8 cellular contexts compared by ENCODE assay signal in genomic region chr1:27321813-27322568, GRCh38. TPM values are rescaled to one million over a fixed set of nuclear protein-coding genes. Genes with fewer than 3 reads are reported as not detected.
A peak's percentile ranks its signal among the peaks of the same experiment; 100 is the strongest.
DNase-seq lines count a peak whose midpoint lies in the region; ATAC-seq, FAIRE-seq and TF ChIP-seq lines count a peak whose summit lies in the region.

TSS of gene TMEM222 (plus strand) at chr1:27322163. CDS start at chr1:27322198, 35 bp downstream.

- 1% methylated on average over 59 of the region's 67 CpGs; no CpG with 5 or more reads in 1 of the 2 experiments for WGBS in H1 (ENCODE audit: extremely low coverage in 1 of 2, insufficient coverage in 1 of 2, insufficient read length in 1 of 2, insufficient replicate concordance in 2 of 2, low coverage in 1 of 2, low lambda C conversion rate in 2 of 2, missing lambda C conversion rate in 1 of 2), 2 experiments
- WGBS in mesenchymal stem cell = under 1% methylated on average over 67 of the region's 67 CpGs

- POLR2A ChIA-PET in H1 (lab: Charles Lee; ENCODE audit: partially characterized antibody) = interaction anchor here (0.6 to 2.1 kb wide), 13 partner anchors 7 to 303 kb away, joined by 3 to 13 read pairs (median 5); partner anchors contain the start of gene SYTL1

- H3K4ac ChIP-seq in H1 (replicated peaks; ENCODE audit: insufficient read length, low read depth, low read length) (peak within 1 kb of the TSS; percentile 24), mesenchymal stem cell (ENCODE audit: low read depth in 1 of 2, low read length in 2 of 2) (peak within 1 kb of the TSS; percentile 89 to 92)

- CTCF ChIA-PET in Calu3 (lab: Charles Lee) = no interaction called here
- CTCF ChIA-PET in activated CD8-positive, alpha-beta memory T cell treated with anti-CD3 and anti-CD28 coated beads, Interleukin-2, amount 10 ng/mL, durations not matched to agents 7 days and 5 days (lab: Charles Lee) = interaction anchor here (0.7 to 3.5 kb wide), 10 partner anchors 12 to 341 kb away, joined by 3 to 33 read pairs (median 4); partner anchors contain the start of genes GPR3 and SYTL1
- CTCF ChIA-PET in H1 (lab: Charles Lee; ENCODE audit: partially characterized antibody) = interaction anchor here (0.9 to 7.0 kb wide), 9 partner anchors 11 to 284 kb away, joined by 3 to 102 read pairs (median 9); partner anchors contain the start of gene CD164L2

- intact Hi-C loops in Calu3 (cut with micrococcal nuclease; ENCODE audit: unreplicated experiment) = no loop called here

- no peak within 1 kb of the TSS for H2BK20ac ChIP-seq in H1 (ENCODE audit: low read length)

- H4K91ac ChIP-seq in H1 (replicated peaks; ENCODE audit: insufficient read length, low read length) (peak within 1 kb of the TSS; percentile 5), mesenchymal stem cell (ENCODE audit: low read length) (peak within 1 kb of the TSS; percentile 85)

- peak; percentile 69 to 87 for TF ChIP-seq POLR2A in H1 (IDR thresholded peaks at IDR 0.05; ENCODE audit: control extremely low read depth in 1 of 2, low read depth in 2 of 2, low read length in 2 of 2)

- H4K8ac ChIP-seq in H1 (ENCODE audit: extremely low read depth, insufficient read depth, low read length) = peak within 1 kb of the TSS; percentile 98
- peak within 1 kb of the TSS; percentile 94 for H4K8ac ChIP-seq in mesenchymal stem cell (ENCODE audit: low read length)

- peak within 1 kb of the TSS; percentile 54 for H4K5ac ChIP-seq in H1 (ENCODE audit: insufficient read length, low read depth, low read length)

- peaks cover 22% of the 10 kb centered on the region for H3K36me3 Mint-ChIP-seq in Calu3 (ENCODE audit: insufficient read depth, unreplicated experiment)
- H3K36me3 Mint-ChIP-seq in activated CD8-positive, alpha-beta memory T cell treated with anti-CD3 and anti-CD28 coated beads, Interleukin-2, amount 10 ng/mL, durations not matched to agents 7 days and 5 days = peaks cover 25% of the 10 kb centered on the region

- peak within 1 kb of the TSS; percentile 94 for H3K9ac ChIP-seq in HUES48 (ENCODE audit: low read depth, low read length)
- peak within 1 kb of the TSS; percentile 96 for H3K9ac ChIP-seq in NT2/D1 (ENCODE audit: insufficient read length, low read depth)
- peak within 1 kb of the TSS; percentile 91 to 96 (median 94) for H3K9ac ChIP-seq in H1 (replicated peaks in 1 of 4; ENCODE audit: extremely low read depth in 1 of 4, low read depth in 3 of 4, low read length in 3 of 4)
- H3K9ac ChIP-seq in mesenchymal stem cell (ENCODE audit: low read length) = peak within 1 kb of the TSS; percentile 100

- TF ChIP-seq CTCF in Calu3 (IDR thresholded peaks at IDR 0.05; ENCODE audit: unreplicated experiment) (no peak), H1 (IDR thresholded peaks at IDR 0.05; ENCODE audit: control extremely low read depth in 1 of 3, insufficient read depth in 1 of 3, low read depth in 1 of 3, low read length in 3 of 3) (peak in 2 of 3 experiments; percentile 1 to 14; a peak in 2 of 4 replicates)

- H3K9me3 ChIP-seq in HUES48 (ENCODE audit: control insufficient read depth, insufficient read depth, low read length) (no peaks in the 10 kb centered on the region), NT2/D1 (ENCODE audit: insufficient read depth, low read length) (no peaks in the 10 kb centered on the region), H1 (ENCODE audit: insufficient read depth in 2 of 2, low read depth in 1 of 2, low read length in 1 of 2) (no peaks in the 10 kb centered on the region), mesenchymal stem cell (ENCODE audit: control insufficient read depth, low read length) (no peaks in the 10 kb centered on the region)

- H2AK5ac ChIP-seq in H1 (ENCODE audit: low read depth, low read length) (no peak within 1 kb of the TSS), mesenchymal stem cell (ENCODE audit: low read length, severe bottlenecking) (no peak within 1 kb of the TSS)

- ATAC-seq in GM21423 (IDR thresholded peaks at IDR 0.05; ENCODE audit: unreplicated experiment) = peak; percentile 94
- ATAC-seq in activated CD8-positive, alpha-beta memory T cell treated with anti-CD3 and anti-CD28 coated beads, Interleukin-2, amount 10 ng/mL, durations not matched to agents 7 days and 5 days = peak; percentile 98

- DNase-seq in Calu3 (peak; percentile 95), NT2/D1 (ENCODE audit: low read depth, low spot score) (peak; percentile 98), H1 (ENCODE audit: low read depth in 1 of 2, low spot score in 2 of 2) (peak; percentile 88 to 99), mesenchymal stem cell (peak; percentile 98)
- DNase-seq in activated CD8-positive, alpha-beta memory T cell treated with anti-CD3 and anti-CD28 coated beads, Interleukin-2, amount 10 ng/mL, durations not matched to agents 7 days and 5 days = peak; percentile 98
- peak; percentile 96 for DNase-seq in stimulated activated CD8-positive, alpha-beta memory T cell treated with anti-CD3 and anti-CD28 coated beads, Interleukin-12 subunit alpha, Interleukin-12 subunit beta, amount 100 ng/mL, for 24 hours (ENCODE audit: extremely low read depth)

- no peak within 1 kb of the TSS for H3K14ac ChIP-seq in H1 (ENCODE audit: insufficient read length)
- H3K14ac ChIP-seq in mesenchymal stem cell (ENCODE audit: low read length in 2 of 2) = peak within 1 kb of the TSS in 1 of 2 experiments; percentile 98

- H2BK5ac ChIP-seq in H1 (ENCODE audit: low read depth, low read length) (peak within 1 kb of the TSS; percentile 98), mesenchymal stem cell (ENCODE audit: low read depth, low read length, poor library complexity, severe bottlenecking) (peak within 1 kb of the TSS; percentile 5)

- peak within 1 kb of the TSS; percentile 71 for H3K56ac ChIP-seq in H1 (replicated peaks; ENCODE audit: insufficient read length, low read depth, low read length)

- H3K23ac ChIP-seq in H1 (ENCODE audit: insufficient read length) = no peak within 1 kb of the TSS
- H3K23ac ChIP-seq in mesenchymal stem cell (ENCODE audit: low read length in 2 of 2) = peak within 1 kb of the TSS in 1 of 2 experiments; percentile 87

- H4K20me1 ChIP-seq in H1 (replicated peaks in 1 of 2; ENCODE audit: control insufficient read depth in 1 of 2, insufficient read depth in 2 of 2, low read length in 2 of 2) = peaks cover 0 to 4% of the 10 kb centered on the region in 2 experiments

- H3K23me2 ChIP-seq in H1 (ENCODE audit: low read depth, low read length) = peaks cover 7% of the 10 kb centered on the region; the same call in 1 of the 2 replicates

- H2BK15ac ChIP-seq in H1 (ENCODE audit: low read length) (peak within 1 kb of the TSS; percentile 83; the same call in 1 of the 2 replicates), mesenchymal stem cell (ENCODE audit: low read depth, poor library complexity, severe bottlenecking) (no peak within 1 kb of the TSS)

- H3K36me3 ChIP-seq in HUES48 (ENCODE audit: control insufficient read depth, insufficient read depth, low read length) (peaks cover 27% of the 10 kb centered on the region), NT2/D1 (ENCODE audit: insufficient read depth, insufficient read length, low read length) (peaks cover 39% of the 10 kb centered on the region), H1 (ENCODE audit: control insufficient read depth in 2 of 4, insufficient read depth in 4 of 4, low read length in 3 of 4) (peaks cover 2 to 7% (median 6%) of the 10 kb centered on the region in 4 experiments; a peak in 7 of 8 replicates), mesenchymal stem cell (ENCODE audit: control insufficient read depth in 1 of 2, insufficient read depth in 2 of 2, low read depth in 1 of 2, low read length in 2 of 2) (peaks cover 16 to 28% of the 10 kb centered on the region in 2 experiments)

- no peaks in the 10 kb centered on the region for H3K9me3 Mint-ChIP-seq in Calu3 (ENCODE audit: low read depth, unreplicated experiment)
- H3K9me3 Mint-ChIP-seq in activated CD8-positive, alpha-beta memory T cell treated with anti-CD3 and anti-CD28 coated beads, Interleukin-2, amount 10 ng/mL, durations not matched to agents 7 days and 5 days (ENCODE audit: low read depth) = no peaks in the 10 kb centered on the region

- H2BK120ac ChIP-seq in H1 (replicated peaks; ENCODE audit: low read depth, low read length) = no peak within 1 kb of the TSS
- H2BK120ac ChIP-seq in mesenchymal stem cell (ENCODE audit: low read depth, low read length) = no peak within 1 kb of the TSS

- H2BK12ac ChIP-seq in H1 (ENCODE audit: low read depth, low read length) (peak within 1 kb of the TSS; percentile 29; the same call in 1 of the 2 replicates), mesenchymal stem cell (ENCODE audit: low read length in 2 of 2) (no peak within 1 kb of the TSS)

- H3K27ac ChIP-seq in HUES48 (ENCODE audit: low read depth, low read length) (peak within 1 kb of the TSS; percentile 93), H1 (ENCODE audit: low read depth, low read length) (peak within 1 kb of the TSS; percentile 86), mesenchymal stem cell (ENCODE audit: low read length, poor library complexity, severe bottlenecking) (peak within 1 kb of the TSS; percentile 75)

- H3K79me2 ChIP-seq in H1 (ENCODE audit: control insufficient read depth in 1 of 2, insufficient read depth in 2 of 2, low read length in 2 of 2) = peaks cover 4 to 43% of the 10 kb centered on the region in 2 experiments; a peak in 3 of 4 replicates

- H3K27me3 Mint-ChIP-seq in Calu3 (ENCODE audit: unreplicated experiment) = peaks cover 8% of the 10 kb centered on the region
- H3K27me3 Mint-ChIP-seq in activated CD8-positive, alpha-beta memory T cell treated with anti-CD3 and anti-CD28 coated beads, Interleukin-2, amount 10 ng/mL, durations not matched to agents 7 days and 5 days = peaks cover 2% of the 10 kb centered on the region

- H3K4me1 Mint-ChIP-seq in Calu3 (ENCODE audit: low read depth, unreplicated experiment) = no peaks in the 10 kb centered on the region
- peaks cover 43% of the 10 kb centered on the region for H3K4me1 Mint-ChIP-seq in activated CD8-positive, alpha-beta memory T cell treated with anti-CD3 and anti-CD28 coated beads, Interleukin-2, amount 10 ng/mL, durations not matched to agents 7 days and 5 days

- H3K4me3 Mint-ChIP-seq in Calu3 (ENCODE audit: low read depth, unreplicated experiment) = peak within 1 kb of the TSS; percentile 87
- H3K4me3 Mint-ChIP-seq in activated CD8-positive, alpha-beta memory T cell treated with anti-CD3 and anti-CD28 coated beads, Interleukin-2, amount 10 ng/mL, durations not matched to agents 7 days and 5 days = peak within 1 kb of the TSS; percentile 92

- FAIRE-seq in H1 (lab: Jason Lieb, UNC) = no peak

- H3K27me3 ChIP-seq in HUES48 (ENCODE audit: control insufficient read depth, insufficient read depth, low read length) (no peaks in the 10 kb centered on the region), NT2/D1 (ENCODE audit: insufficient read depth, insufficient read length) (peaks cover 14% of the 10 kb centered on the region), H1 (replicated peaks in 1 of 4; ENCODE audit: control insufficient read depth in 3 of 4, extremely low read depth in 1 of 4, insufficient read depth in 3 of 4, low read length in 3 of 4) (no peaks in the 10 kb centered on the region; a peak in 2 of 7 replicates), mesenchymal stem cell (ENCODE audit: control insufficient read depth in 1 of 2, insufficient read depth in 1 of 2, low read length in 2 of 2) (peaks cover 0 to 12% of the 10 kb centered on the region in 2 experiments)

- H3K79me1 ChIP-seq in H1 (ENCODE audit: low read depth, low read length) = peaks cover 5% of the 10 kb centered on the region; the same call in 1 of the 2 replicates
- H3K79me1 ChIP-seq in mesenchymal stem cell (replicated peaks; ENCODE audit: low read length, poor library complexity, severe bottlenecking) = peaks cover 4% of the 10 kb centered on the region

- H3K18ac ChIP-seq in H1 (ENCODE audit: extremely low read depth, low read length) (peak within 1 kb of the TSS; percentile 88), mesenchymal stem cell (ENCODE audit: low read depth in 1 of 2, low read length in 2 of 2) (peak within 1 kb of the TSS; percentile 82 to 99)

- peak; percentile 7 to 30; a peak in 3 of 4 replicates for TF ChIP-seq RAD21 in H1 (IDR thresholded peaks at IDR 0.05 in 1 of 2, conservative IDR thresholded peaks at IDR 0.05 in 1 of 2; ENCODE audit: low read depth in 2 of 2, low read length in 2 of 2)

- H3K4me1 ChIP-seq in HUES48 (ENCODE audit: control insufficient read depth, insufficient read depth, low read length) (0 out of 2 replicates have a peak, but pooled peaks cover 4% of the 10 kb centered on the region), NT2/D1 (ENCODE audit: insufficient read depth, insufficient read length) (peaks cover 6% of the 10 kb centered on the region), H1 (replicated peaks in 1 of 4; ENCODE audit: control insufficient read depth in 3 of 4, insufficient read depth in 4 of 4, low read length in 3 of 4) (0 out of 7 replicates have a peak, but pooled peaks cover 0 to 8% (median 0%) of the 10 kb centered on the region in 4 experiments), mesenchymal stem cell (ENCODE audit: control insufficient read depth, insufficient read depth, low read depth, low read length) (peaks cover 3% of the 10 kb centered on the region)

- H3K27ac Mint-ChIP-seq in Calu3 (ENCODE audit: unreplicated experiment) = peak within 1 kb of the TSS; percentile 73
- H3K27ac Mint-ChIP-seq in activated CD8-positive, alpha-beta memory T cell treated with anti-CD3 and anti-CD28 coated beads, Interleukin-2, amount 10 ng/mL, durations not matched to agents 7 days and 5 days = peak within 1 kb of the TSS; percentile 96

- H2AFZ ChIP-seq in H1 (ENCODE audit: low read length) = peak within 1 kb of the TSS; percentile 97; the same call in 1 of the 2 replicates
- peak within 1 kb of the TSS; percentile 75 for H2AFZ ChIP-seq in mesenchymal stem cell (ENCODE audit: low read depth, low read length)

- H3K4me2 ChIP-seq in H1 (ENCODE audit: insufficient read depth in 1 of 2, low read depth in 2 of 2, low read length in 2 of 2) (peak within 1 kb of the TSS; percentile 73 to 86), mesenchymal stem cell (ENCODE audit: low read length, poor library complexity, severe bottlenecking) (peak within 1 kb of the TSS; percentile 84)

- BruUV-seq in Calu3 (replicated peaks; lab: Mats Ljungman, UMichigan) = no TSS peak

- H3K4me3 ChIP-seq in HUES48 (ENCODE audit: low read depth, low read length) (peak within 1 kb of the TSS; percentile 96), NT2/D1 (ENCODE audit: insufficient read length, low read depth) (peak within 1 kb of the TSS; percentile 95), H1 (ENCODE audit: extremely low read depth in 1 of 4, insufficient read depth in 2 of 4, low read depth in 3 of 4, low read length in 4 of 4) (peak within 1 kb of the TSS; percentile 78 to 100 (median 98)), mesenchymal stem cell (ENCODE audit: insufficient read depth in 1 of 2, low read depth in 1 of 2, low read length in 2 of 2) (peak within 1 kb of the TSS; percentile 90 to 100)

- peak; percentile 16 to 83; a peak in 2 of 3 replicates for TF ChIP-seq EP300 in H1 (IDR thresholded peaks at IDR 0.05; ENCODE audit: borderline replicate concordance in 1 of 2, low read depth in 2 of 2, low read length in 2 of 2)

RNA-seq across cellular contexts. Expression of gene TMEM222, which starts in this region (rescaled TPM):
- 30.4 and 32.6 TPM in 2 replicates for total RNA-seq in Calu3 (2022)
- total RNA-seq in activated CD8-positive, alpha-beta memory T cell treated with anti-CD3 and anti-CD28 coated beads, Interleukin-2, amount 10 ng/mL, durations not matched to agents 7 days and 5 days = 10 to 100 TPM; 31.0 to 44.2 TPM
- 25.1 and 27.0 TPM in 2 replicates for total RNA-seq in H1 (2021; fragmentation: NEBNext Ultra II Directional; extraction: Animal tissue kit (Norgen Biotek cat#: 25700))
- polyA plus RNA-seq in H1 (2011; rRNA removed) = 51.8 and 66.9 TPM in 2 replicates
- polyA plus RNA-seq in H1 (2011; cell fraction: cytosol; rRNA removed) = 43.2 TPM
- polyA plus RNA-seq in H1 (2011; cell fraction: nucleus; rRNA removed) = 65.9 TPM
- 20.3 to 36.3 TPM (median 33.4 TPM) in 4 replicates for polyA plus RNA-seq in H1 (2012, experiment 1 of 2)
- 36.8 TPM for polyA plus RNA-seq in H1 (2012, experiment 2 of 2)
- polyA plus RNA-seq in H1 (2013, experiment 1 of 2) = 28.6 TPM
- 31.1 TPM for polyA plus RNA-seq in H1 (2013, experiment 2 of 2)
- 28.8 and 31.6 TPM in 2 replicates for polyA minus RNA-seq in H1 (2011; rRNA and poly(A)+ RNA removed)
- polyA minus RNA-seq in H1 (2011; cell fraction: cytosol; rRNA and poly(A)+ RNA removed) = 17.0 TPM
- polyA minus RNA-seq in H1 (2011; cell fraction: nucleus; rRNA and poly(A)+ RNA removed) = 33.2 TPM
- 37.1 TPM for polyA plus RNA-seq in mesenchymal stem cell (2013, experiment 1 of 2)
- 36.1 TPM for polyA plus RNA-seq in mesenchymal stem cell (2013, experiment 2 of 2)

Comparison
In these comparisons a context has a peak if more than half of its experiments do, and no peak if none do; other contexts are left out.
1. Peak in every context shown above with its lines: DNase-seq, ATAC-seq, H3K4me3 ChIP-seq and H3K27ac ChIP-seq.